ENCODE assay signal across 8 cellular contexts in genomic region chr12:92408072-92408900, GRCh38.
A peak's percentile ranks its signal among the peaks of the same experiment; 100 is the strongest.
DNase-seq lines count a peak whose midpoint lies in the region; ATAC-seq lines count a peak whose summit lies in the region.

No MANE protein-coding gene starts in this region.

- CTCF ChIA-PET in activated naive CD4-positive, alpha-beta T cell treated with anti-CD3 and anti-CD28 coated beads for 36 hours (lab: Charles Lee), result interaction anchor here (0.5 to 3.3 kb wide), 28 partner anchors 9 to 1026 kb away, joined by 3 to 14 read pairs (median 4); no protein-coding TSS in a partner anchor

- H3K4me1 Mint-ChIP-seq in activated naive CD4-positive, alpha-beta T cell treated with anti-CD3 and anti-CD28 coated beads for 36 hours (ENCODE audit: low read depth), result peaks cover 64% of the 10 kb centered on the region

- peaks cover 6% of the 10 kb centered on the region for H3K9me3 Mint-ChIP-seq in activated naive CD4-positive, alpha-beta T cell treated with anti-CD3 and anti-CD28 coated beads for 36 hours

- ATAC-seq in HG02885 (IDR thresholded peaks at IDR 0.05; ENCODE audit: poor library complexity, unreplicated experiment) (peak; percentile 34), GM21737 (IDR thresholded peaks at IDR 0.05; ENCODE audit: unreplicated experiment) (no peak), GM19467 (IDR thresholded peaks at IDR 0.05; ENCODE audit: unreplicated experiment) (no peak), GM21423 (IDR thresholded peaks at IDR 0.05; ENCODE audit: unreplicated experiment) (no peak)

- intact Hi-C loops in activated naive CD4-positive, alpha-beta T cell treated with anti-CD3 and anti-CD28 coated beads for 36 hours (cut with micrococcal nuclease), result loop anchor here (1.0 to 10.0 kb wide), 2 partner anchors 16 to 633 kb away; no protein-coding TSS in a partner anchor

- no peak overlapping the region for H3K4me3 Mint-ChIP-seq in activated naive CD4-positive, alpha-beta T cell treated with anti-CD3 and anti-CD28 coated beads for 36 hours

- DNase-seq in EH (ENCODE audit: low read depth) (peak; percentile 47), NOMO-1 (lab: John Stamatoyannopoulos, UW; ENCODE audit: unreplicated experiment in 2 of 2) (peak; percentile 43 to 59), islet precursor cell (peak; percentile 81)
- DNase-seq in activated naive CD4-positive, alpha-beta T cell treated with anti-CD3 and anti-CD28 coated beads for 36 hours, result peak; percentile 79

- H3K36me3 Mint-ChIP-seq in activated naive CD4-positive, alpha-beta T cell treated with anti-CD3 and anti-CD28 coated beads for 36 hours (ENCODE audit: low read depth), result peaks cover 5% of the 10 kb centered on the region

- peak overlapping the region; percentile 71 for H3K27ac Mint-ChIP-seq in activated naive CD4-positive, alpha-beta T cell treated with anti-CD3 and anti-CD28 coated beads for 36 hours

- no peaks in the 10 kb centered on the region for H3K27me3 Mint-ChIP-seq in activated naive CD4-positive, alpha-beta T cell treated with anti-CD3 and anti-CD28 coated beads for 36 hours (ENCODE audit: low read depth)
